In genomic region chr22:23262474-23263332, GRCh38 we compare ENCODE assay signal across 32 cellular contexts.
DNase-seq lines count a peak whose midpoint lies in the region; ATAC-seq, FAIRE-seq and TF ChIP-seq lines count a peak whose summit lies in the region.
"Had no signal": no experiment of that assay in that cellular context is flagged by ENCODE, and none has a peak within 500 bp of the region (broad histone marks: within the 10 kb centered on the region; RNA-seq: fewer than 3 reads in every experiment).

No MANE protein-coding gene starts in this region.

- CTCF ChIA-PET in H1 (lab: Charles Lee; ENCODE audit: partially characterized antibody): interaction anchor here (0.6 to 18.6 kb wide), 9 partner anchors 8 to 133 kb away, joined by 3 to 358 read pairs (median 6); partner anchors contain the start of gene BCR

- H3K27ac Mint-ChIP-seq in H9: peak overlapping the region in 2 of 3 experiments; percentile 22 to 74; a peak in 2 of 7 replicates
- no peak overlapping the region for H3K27ac Mint-ChIP-seq in type B pancreatic cell
- H3K27ac Mint-ChIP-seq: activated T-helper 2 cell treated with anti-CD3 and anti-CD28 coated beads, Interferon-gamma antibody, Interleukin-2, Interleukin-4, amounts not matched to agents 10 μg/mL and 5 μg/mL and 100 μg/mL, durations not matched to agents 14 hours and 24 hours and 36 hours had no signal

- no peak for FAIRE-seq in H1 (lab: Jason Lieb, UNC)
- FAIRE-seq: colon, GM12892 had no signal

- H3K18ac ChIP-seq in H9 (ENCODE audit: insufficient read length, low read depth, low read length) (no peak overlapping the region), H1 (ENCODE audit: extremely low read depth, low read length) (no peak overlapping the region)

- peak overlapping the region; percentile 78 to 95 (median 87) for H3K4me2 ChIP-seq in BLaER1 treated with 17β-estradiol and CSF1 and Interleukin-3, amounts not matched to agents 10 nM and 100 nM
- H3K4me2 ChIP-seq in H9 (ENCODE audit: insufficient read depth, insufficient read length, low read length) (no peak overlapping the region), H1 (ENCODE audit: insufficient read depth in 1 of 2, low read depth in 2 of 2, low read length in 2 of 2) (no peak overlapping the region)

- H3K27ac ChIP-seq in BLaER1 treated with 17β-estradiol and CSF1 and Interleukin-3, amounts not matched to agents 10 nM and 100 nM: peak overlapping the region in 10 of 11 experiments; percentile 34 to 78 (median 68); a peak in 19 of 22 replicates
- H3K27ac ChIP-seq in H9 (ENCODE audit: insufficient read length, low read depth, low read length) (no peak overlapping the region), H1 (ENCODE audit: low read depth, low read length) (no peak overlapping the region)
- H3K27ac ChIP-seq: epithelial cell of prostate, psoas muscle had no signal

- H3K4me3 Mint-ChIP-seq in H9: no peak overlapping the region
- no peak overlapping the region for H3K4me3 Mint-ChIP-seq in type B pancreatic cell
- H3K4me3 Mint-ChIP-seq: activated CD8-positive, alpha-beta T cell treated with anti-CD3 and anti-CD28 coated beads, Interleukin-2, amount 10 ng/mL, durations not matched to agents 7 days and 5 days had no signal

- H3K27me3 ChIP-seq in BLaER1 treated with 17β-estradiol and CSF1 and Interleukin-3, amounts not matched to agents 10 nM and 100 nM: no peaks in the 10 kb centered on the region
- H3K27me3 ChIP-seq in H9 (ENCODE audit: insufficient read depth, low read length): no peaks in the 10 kb centered on the region
- H3K27me3 ChIP-seq in H1 (replicated peaks in 1 of 4; ENCODE audit: control insufficient read depth in 3 of 4, extremely low read depth in 1 of 4, insufficient read depth in 3 of 4, low read length in 3 of 4): no peaks in the 10 kb centered on the region
- H3K27me3 ChIP-seq: uterus had no signal

- intact Hi-C loops in sciatic nerve (cut with DNase I): no loop called here
- intact Hi-C loops in left colon (cut with DNase I, micrococcal nuclease): no loop called here

- H2BK15ac ChIP-seq in H9 (ENCODE audit: low read depth, low read length) (no peak overlapping the region), H1 (ENCODE audit: low read length) (no peak overlapping the region)

- H3K27me3 Mint-ChIP-seq in H9 (ENCODE audit: low read depth): no peaks in the 10 kb centered on the region
- H3K27me3 Mint-ChIP-seq in type B pancreatic cell: no peaks in the 10 kb centered on the region
- H3K27me3 Mint-ChIP-seq: IgD-negative memory B cell had no signal

- H3K14ac ChIP-seq in H9 (ENCODE audit: insufficient read depth, low read length) (no peak overlapping the region; the same call in 1 of the 2 replicates), H1 (ENCODE audit: insufficient read length) (no peak overlapping the region)

- ATAC-seq in sciatic nerve (peak; percentile 8), left colon (no peak)
- ATAC-seq: HCT116, left lobe of liver, Panc1, psoas muscle had no signal

- H4K91ac ChIP-seq in H9 (ENCODE audit: insufficient read length, low read depth, low read length) (no peak overlapping the region), H1 (replicated peaks; ENCODE audit: insufficient read length, low read length) (no peak overlapping the region)

- H3K9ac ChIP-seq in BLaER1 treated with 17β-estradiol and CSF1 and Interleukin-3, amounts not matched to agents 10 nM and 100 nM: peak overlapping the region; percentile 3 to 70 (median 48); a peak in 18 of 22 replicates
- H3K9ac ChIP-seq in H9 (ENCODE audit: extremely low read depth, insufficient read length, low read length) (no peak overlapping the region), H1 (replicated peaks in 1 of 4; ENCODE audit: extremely low read depth in 1 of 4, low read depth in 3 of 4, low read length in 3 of 4) (no peak overlapping the region)

- no peak overlapping the region for H3T11ph ChIP-seq in H9 (ENCODE audit: low read length)

- H2AK5ac ChIP-seq in H9 (ENCODE audit: insufficient read length, low read length) (no peak overlapping the region), H1 (ENCODE audit: low read depth, low read length) (no peak overlapping the region)

- H4K8ac ChIP-seq in H9 (replicated peaks; ENCODE audit: insufficient read length, low read depth, low read length): no peak overlapping the region
- no peak overlapping the region for H4K8ac ChIP-seq in H1 (ENCODE audit: extremely low read depth, insufficient read depth, low read length)

- no peaks in the 10 kb centered on the region for H3K9me3 Mint-ChIP-seq in H9
- H3K9me3 Mint-ChIP-seq in type B pancreatic cell: no peaks in the 10 kb centered on the region
- H3K9me3 Mint-ChIP-seq: activated naive CD4-positive, alpha-beta T cell treated with anti-CD3 and anti-CD28 coated beads, Interleukin-2, amount 50 U/mL, for 72 hours; activated T-helper 2 cell treated with anti-CD3 and anti-CD28 coated beads, Interferon-gamma antibody, Interleukin-2, Interleukin-4, amounts not matched to agents 10 μg/mL and 5 μg/mL and 100 μg/mL, durations not matched to agents 14 hours and 24 hours and 36 hours; IgD-negative memory B cell; stimulated activated effector memory CD8-positive, alpha-beta T cell treated with anti-CD3 and anti-CD28 coated beads, Interleukin-12 subunit alpha, Interleukin-12 subunit beta, amount 100 ng/mL, for 72 hours had no signal

- H2AFZ ChIP-seq in H9 (ENCODE audit: low read length) (no peak overlapping the region), H1 (ENCODE audit: low read length) (no peak overlapping the region)

- H3K79me1 ChIP-seq in H9 (ENCODE audit: insufficient read depth, low read depth, low read length, poor library complexity, severe bottlenecking): no peaks in the 10 kb centered on the region
- peaks cover 9% of the 10 kb centered on the region for H3K79me1 ChIP-seq in H1 (ENCODE audit: low read depth, low read length)

- H2BK12ac ChIP-seq in H9 (ENCODE audit: insufficient read length, low read depth, low read length): no peak overlapping the region
- H2BK12ac ChIP-seq in H1 (ENCODE audit: low read depth, low read length): no peak overlapping the region

- no peaks in the 10 kb centered on the region; the same call in 1 of the 2 replicates for H3K79me2 ChIP-seq in H9 (ENCODE audit: insufficient read depth, low read length)
- peaks cover 0 to 20% of the 10 kb centered on the region in 2 experiments; a peak in 2 of 4 replicates for H3K79me2 ChIP-seq in H1 (ENCODE audit: control insufficient read depth in 1 of 2, insufficient read depth in 2 of 2, low read length in 2 of 2)

- H2BK5ac ChIP-seq in H9 (ENCODE audit: insufficient read length, low read length): no peak overlapping the region
- 0 out of 2 replicates have a peak overlapping the region, but pooled peaks have one; percentile 49 for H2BK5ac ChIP-seq in H1 (ENCODE audit: low read depth, low read length)

- TF ChIP-seq CTCF in H9 (conservative IDR thresholded peaks at IDR 0.05): no peak
- no peak for TF ChIP-seq CTCF in H1 (IDR thresholded peaks at IDR 0.05; ENCODE audit: control extremely low read depth in 1 of 3, insufficient read depth in 1 of 3, low read depth in 1 of 3, low read length in 3 of 3)
- TF ChIP-seq CTCF in type B pancreatic cell (conservative IDR thresholded peaks at IDR 0.05): no peak

- no peak overlapping the region for H2BK20ac ChIP-seq in H9 (ENCODE audit: low read depth, low read length, poor library complexity, severe bottlenecking)
- no peak overlapping the region for H2BK20ac ChIP-seq in H1 (ENCODE audit: low read length)

- peak; percentile 42 for DNase-seq in H9
- no peak for DNase-seq in H1 (ENCODE audit: low read depth in 1 of 2, low spot score in 2 of 2)
- no peak for DNase-seq in sciatic nerve (ENCODE audit: low spot score)
- no peak for DNase-seq in UCSD-AML1 (lab: John Stamatoyannopoulos, UW; ENCODE audit: unreplicated experiment)
- no peak for DNase-seq in type B pancreatic cell (ENCODE audit: extremely low spot score, unreplicated experiment)
- DNase-seq in mesenteric fat pad (ENCODE audit: low spot score): no peak
- DNase-seq in left colon: no peak
- DNase-seq: activated CD4-positive, alpha-beta T cell treated with anti-CD3 and anti-CD28 coated beads for 1 hour; activated CD8-positive, alpha-beta T cell treated with anti-CD3 and anti-CD28 coated beads, Interleukin-2, amount 10 ng/mL, durations not matched to agents 7 days and 5 days; amygdala; COR-L47; effector CD8-positive, alpha-beta T cell; hippocampal formation; mesenchymal stem cell; NCI-H146; occipital lobe; psoas muscle; SHP77 treated with DMSO at 0.1 percent for 48 hours; stimulated activated CD4-positive, alpha-beta T cell treated with anti-CD3 and anti-CD28 coated beads, Interleukin-4, amount 100 ng/mL, for 4 hours; T-helper 2 cell had no signal

- H3K4me1 ChIP-seq in BLaER1 treated with 17β-estradiol and CSF1 and Interleukin-3, amounts not matched to agents 10 nM and 100 nM: peaks cover 29 to 100% (median 82%) of the 10 kb centered on the region in 10 experiments
- H3K4me1 ChIP-seq in H9 (ENCODE audit: insufficient read depth, low read length) (no peaks in the 10 kb centered on the region; the same call in 1 of the 2 replicates), H1 (replicated peaks in 1 of 4; ENCODE audit: control insufficient read depth in 3 of 4, insufficient read depth in 4 of 4, low read length in 3 of 4) (peaks cover 3 to 18% (median 6%) of the 10 kb centered on the region in 4 experiments)
- H3K4me1 ChIP-seq: uterus had no signal

- peak overlapping the region in 6 of 10 experiments; percentile 1 to 31 (median 23); a peak in 5 of 20 replicates for H3K4me3 ChIP-seq in BLaER1 treated with 17β-estradiol and CSF1 and Interleukin-3, amounts not matched to agents 10 nM and 100 nM
- no peak overlapping the region for H3K4me3 ChIP-seq in H1 (ENCODE audit: extremely low read depth in 1 of 4, insufficient read depth in 2 of 4, low read depth in 3 of 4, low read length in 4 of 4)
- H3K4me3 ChIP-seq: psoas muscle, uterus had no signal

- H3K23ac ChIP-seq in H9 (ENCODE audit: insufficient read length, low read depth, low read length) (no peak overlapping the region), H1 (ENCODE audit: insufficient read length) (no peak overlapping the region)

- no CpG with 5 or more reads among the region's 60 CpGs for WGBS in H9 (ENCODE audit: extremely low coverage, insufficient read length, low lambda C conversion rate)
- WGBS in H1 (ENCODE audit: extremely low coverage in 1 of 2, insufficient coverage in 1 of 2, insufficient read length in 1 of 2, insufficient replicate concordance in 2 of 2, low coverage in 1 of 2, low lambda C conversion rate in 2 of 2, missing lambda C conversion rate in 1 of 2), 2 experiments: 95% methylated on average over 43 of the region's 60 CpGs; no CpG with 5 or more reads in 1 of the 2 experiments

- H3K23me2 ChIP-seq in H9 (ENCODE audit: insufficient read length, low read depth, low read length, poor library complexity, severe bottlenecking) (no peaks in the 10 kb centered on the region), H1 (ENCODE audit: low read depth, low read length) (no peaks in the 10 kb centered on the region)

- H3K4me1 Mint-ChIP-seq in H9: peaks cover 21 to 40% of the 10 kb centered on the region in 2 experiments
- peaks cover 4% of the 10 kb centered on the region for H3K4me1 Mint-ChIP-seq in type B pancreatic cell (ENCODE audit: unreplicated experiment)

- no peak for TF ChIP-seq EP300 in H1 (IDR thresholded peaks at IDR 0.05; ENCODE audit: borderline replicate concordance in 1 of 2, low read depth in 2 of 2, low read length in 2 of 2)

- H3K4ac ChIP-seq in H9 (ENCODE audit: low read depth, low read length) (no peak overlapping the region), H1 (replicated peaks; ENCODE audit: insufficient read length, low read depth, low read length) (no peak overlapping the region)

- H3K36me3 Mint-ChIP-seq in H9 (ENCODE audit: insufficient read depth in 1 of 3, low read depth in 3 of 3): peaks cover 23 to 66% (median 38%) of the 10 kb centered on the region in 3 experiments; a peak in 6 of 7 replicates
- no peaks in the 10 kb centered on the region for H3K36me3 Mint-ChIP-seq in type B pancreatic cell
- H3K36me3 Mint-ChIP-seq: activated naive CD4-positive, alpha-beta T cell treated with anti-CD3 and anti-CD28 coated beads, Interleukin-2, amount 50 U/mL, for 72 hours had no signal

- H4K5ac ChIP-seq in H9 (ENCODE audit: insufficient read length, low read depth, low read length) (no peak overlapping the region), H1 (ENCODE audit: insufficient read length, low read depth, low read length) (no peak overlapping the region)

- TF ChIP-seq POLR2A in H1 (IDR thresholded peaks at IDR 0.05; ENCODE audit: control extremely low read depth in 1 of 2, low read depth in 2 of 2, low read length in 2 of 2): no peak

- no peak overlapping the region for H3K56ac ChIP-seq in H9 (ENCODE audit: insufficient read length, low read depth, low read length)
- no peak overlapping the region for H3K56ac ChIP-seq in H1 (replicated peaks; ENCODE audit: insufficient read length, low read depth, low read length)

- no peaks in the 10 kb centered on the region for H3K9me3 ChIP-seq in BLaER1 treated with 17β-estradiol and CSF1 and Interleukin-3, amounts not matched to agents 10 nM and 100 nM (replicated peaks in 1 of 11)
- H3K9me3 ChIP-seq in H9 (ENCODE audit: control insufficient read depth, low read depth, low read length) (no peaks in the 10 kb centered on the region), H1 (ENCODE audit: insufficient read depth in 2 of 2, low read depth in 1 of 2, low read length in 1 of 2) (no peaks in the 10 kb centered on the region)
- H3K9me3 ChIP-seq: psoas muscle, uterus had no signal

- peaks cover 0 to 100% (median 51%) of the 10 kb centered on the region in 11 experiments; a peak in 20 of 22 replicates for H4K20me1 ChIP-seq in BLaER1 treated with 17β-estradiol and CSF1 and Interleukin-3, amounts not matched to agents 10 nM and 100 nM
- H4K20me1 ChIP-seq in H9 (ENCODE audit: control insufficient read depth, insufficient read depth, insufficient read length) (no peaks in the 10 kb centered on the region), H1 (replicated peaks in 1 of 2; ENCODE audit: control insufficient read depth in 1 of 2, insufficient read depth in 2 of 2, low read length in 2 of 2) (peaks cover 14 to 15% of the 10 kb centered on the region in 2 experiments)

- no peak for TF ChIP-seq RAD21 in H1 (IDR thresholded peaks at IDR 0.05 in 1 of 2, conservative IDR thresholded peaks at IDR 0.05 in 1 of 2; ENCODE audit: low read depth in 2 of 2, low read length in 2 of 2)

- POLR2A ChIA-PET in H1 (lab: Charles Lee; ENCODE audit: partially characterized antibody): interaction anchor here (1.0 to 1.2 kb wide), 2 partner anchors 63 to 81 kb away, joined by 3 to 4 read pairs; no protein-coding TSS in a partner anchor

- H2BK120ac ChIP-seq in H9 (ENCODE audit: low read depth, low read length, poor library complexity, severe bottlenecking): no peak overlapping the region
- H2BK120ac ChIP-seq in H1 (replicated peaks; ENCODE audit: low read depth, low read length): no peak overlapping the region

- H3K36me3 ChIP-seq in BLaER1 treated with 17β-estradiol and CSF1 and Interleukin-3, amounts not matched to agents 10 nM and 100 nM: peaks cover 14 to 97% (median 70%) of the 10 kb centered on the region in 11 experiments; a peak in 21 of 22 replicates
- peaks cover 12 to 29% (median 23%) of the 10 kb centered on the region in 4 experiments; a peak in 7 of 8 replicates for H3K36me3 ChIP-seq in H1 (ENCODE audit: control insufficient read depth in 2 of 4, insufficient read depth in 4 of 4, low read length in 3 of 4)
- H3K36me3 ChIP-seq: uterus had no signal

Comparison
In these comparisons a context has a peak if more than half of its experiments do, and no peak if none do; other contexts are left out.
1. H3K27ac ChIP-seq: peak in BLaER1 treated with 17β-estradiol and CSF1 and Interleukin-3, amounts not matched to agents 10 nM and 100 nM (10 of 11); none in H9 (single experiment) and H1 (single experiment).
2. H3K4me2 ChIP-seq: peak in BLaER1 treated with 17β-estradiol and CSF1 and Interleukin-3, amounts not matched to agents 10 nM and 100 nM (11 of 11); none in H9 (single experiment) and H1 (0 of 2).
3. H3K4me3 ChIP-seq: peak in BLaER1 treated with 17β-estradiol and CSF1 and Interleukin-3, amounts not matched to agents 10 nM and 100 nM (6 of 10); none in H1 (0 of 4).
4. H3K9ac ChIP-seq: peak in BLaER1 treated with 17β-estradiol and CSF1 and Interleukin-3, amounts not matched to agents 10 nM and 100 nM (11 of 11); none in H9 (single experiment) and H1 (0 of 4).